Comparison of ENCODE assay signal across 30 cellular contexts in the genomic region with DNA sequence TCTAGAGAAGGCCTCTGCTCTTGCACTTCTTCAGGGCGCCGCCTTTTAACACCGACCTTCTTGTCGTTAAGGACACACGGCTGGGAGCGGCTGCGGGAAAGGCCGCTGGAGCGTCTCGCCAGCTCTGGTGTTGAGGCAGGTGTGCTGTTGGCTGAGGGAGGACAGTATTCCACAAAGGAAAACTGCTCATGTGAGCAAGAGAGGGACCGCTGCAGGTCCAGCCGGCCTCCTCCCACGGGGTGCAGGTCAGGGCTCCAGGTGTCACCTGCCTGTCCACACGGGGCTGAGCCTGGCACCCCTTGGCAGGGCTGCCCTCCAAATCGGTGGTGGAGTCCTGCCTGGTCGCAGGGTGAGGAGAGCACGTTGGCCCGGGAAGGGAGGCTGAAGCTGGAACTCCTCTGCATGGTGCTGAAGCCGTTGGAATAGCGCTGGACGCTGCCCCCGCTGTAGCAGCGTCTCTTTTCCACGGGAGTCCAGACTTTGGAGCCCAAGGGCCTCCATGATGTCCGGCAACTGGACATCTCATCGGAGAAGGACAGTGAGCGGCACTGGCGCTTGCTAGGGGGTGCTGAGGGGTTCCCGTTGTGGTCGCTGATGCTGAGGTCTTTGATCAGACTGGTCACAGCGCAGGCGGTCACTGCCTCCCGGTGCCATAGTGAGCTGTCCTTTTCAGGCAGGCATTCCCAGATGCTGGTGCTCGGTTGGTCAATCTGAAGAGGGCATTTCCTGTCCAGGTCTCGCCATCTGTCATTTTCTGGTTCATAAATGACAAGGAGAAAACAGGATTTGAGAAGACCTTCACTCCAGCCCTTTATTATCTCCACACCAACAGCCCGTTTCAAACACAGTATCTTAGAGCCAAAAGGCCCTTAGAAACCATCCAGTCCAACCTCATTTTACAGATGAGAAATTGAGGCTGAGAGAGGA.
DNase-seq lines count a peak whose midpoint lies in the region; ATAC-seq and TF ChIP-seq lines count a peak whose summit lies in the region.
"Had no signal": no experiment of that assay in that cellular context is flagged by ENCODE, and none has a peak within 500 bp of the region (broad histone marks: within the 10 kb centered on the region; RNA-seq: fewer than 3 reads in every experiment).

No MANE protein-coding gene starts in this region.

- peaks cover 4% of the 10 kb centered on the region for H3K79me1 ChIP-seq in neuronal stem cell (ENCODE audit: low read depth, low read length)

- no peak overlapping the region for H2BK15ac ChIP-seq in neuronal stem cell (ENCODE audit: low read length)

- H3K27me3 ChIP-seq in neuronal stem cell (ENCODE audit: control insufficient read depth in 3 of 3, insufficient read depth in 3 of 3, low read depth in 1 of 3, low read length in 3 of 3) (no peaks in the 10 kb centered on the region), tibial nerve (no peaks in the 10 kb centered on the region)
- H3K27me3 ChIP-seq: stomach had no signal

- TF ChIP-seq POLR2A in tibial nerve (IDR thresholded peaks at IDR 0.05), result no peak

- no peaks in the 10 kb centered on the region for H3K27me3 Mint-ChIP-seq in activated T-cell treated with anti-CD3 and anti-CD28 coated beads, Interleukin-2, amount 50 U/mL, for 72 hours (ENCODE audit: low read depth)
- H3K27me3 Mint-ChIP-seq: activated naive CD8-positive, alpha-beta T cell treated with anti-CD3 and anti-CD28 coated beads, Interleukin-2, amount 10 ng/mL, durations not matched to agents 7 days and 5 days; IgD-negative memory B cell had no signal

- H3K36me3 ChIP-seq in neuronal stem cell (replicated peaks in 1 of 2; ENCODE audit: control insufficient read depth in 2 of 2, insufficient read depth in 2 of 2, low read length in 2 of 2) (peaks cover 13 to 70% of the 10 kb centered on the region in 2 donors), tibial nerve (peaks cover 0 to 20% (median 0%) of the 10 kb centered on the region in 3 donors)

- no peak overlapping the region for H3K4me3 Mint-ChIP-seq in activated T-cell treated with anti-CD3 and anti-CD28 coated beads, Interleukin-2, amount 50 U/mL, for 72 hours
- H3K4me3 Mint-ChIP-seq: activated naive CD8-positive, alpha-beta T cell treated with anti-CD3 and anti-CD28 coated beads, Interleukin-2, amount 10 ng/mL, durations not matched to agents 7 days and 5 days; GM23338; natural killer cell had no signal

- H4K91ac ChIP-seq in neuronal stem cell (ENCODE audit: low read depth, low read length, poor library complexity), result no peak overlapping the region

- no peak overlapping the region for H3K9ac ChIP-seq in neuronal stem cell (ENCODE audit: low read depth, low read length, poor library complexity)

- intact Hi-C loops in Right ventricle myocardium inferior (cut with DNase I), result no loop called here
- intact Hi-C loops in left cardiac atrium (cut with DNase I), result loop anchor here in 1 of 2 donors (10.0 kb wide), 1 partner anchor 53 kb away; no protein-coding TSS in a partner anchor

- WGBS in neuronal stem cell (ENCODE audit: extremely low coverage in 2 of 2, insufficient read length in 2 of 2, insufficient replicate concordance in 1 of 2), 2 donors, result no CpG with 5 or more reads among the region's 36 CpGs
- 92 to 93% methylated on average over 33 to 36 of the region's 36 CpGs for WGBS in tibial nerve, 2 donors

- TF ChIP-seq CTCF in tibial nerve (IDR thresholded peaks at IDR 0.05), result no peak
- TF ChIP-seq CTCF in GM20000 (IDR thresholded peaks at IDR 0.05; ENCODE audit: extremely low read depth, missing control alignments), result no peak

- peak; percentile 30 for DNase-seq in Right ventricle myocardium inferior (ENCODE audit: missing footprints)
- no peak for DNase-seq in left cardiac atrium
- no peak for DNase-seq in neuronal stem cell (ENCODE audit: low spot score)
- no peak for DNase-seq in tibial nerve (ENCODE audit: low spot score in 2 of 2)
- DNase-seq in activated T-cell treated with anti-CD3 and anti-CD28 coated beads, Interleukin-2, amount 50 U/mL, for 72 hours, result no peak
- no peak for DNase-seq in GM20000 (ENCODE audit: low spot score)
- DNase-seq: activated CD4-positive, alpha-beta T cell treated with anti-CD3 and anti-CD28 coated beads for 48 hours; activated CD8-positive, alpha-beta memory T cell treated with anti-CD3 and anti-CD28 coated beads for 24 hours; activated effector memory CD4-positive, alpha-beta T cell treated with Interleukin-2 at 50 U/mL for 16 hours; activated naive CD8-positive, alpha-beta T cell treated with anti-CD3 and anti-CD28 coated beads, Interleukin-2, amount 10 ng/mL, durations not matched to agents 7 days and 5 days; activated T-cell treated with anti-CD3 and anti-CD28 coated beads for 4 hours; central memory CD4-positive, alpha-beta T cell; foreskin fibroblast; head of caudate nucleus; natural killer cell; NCI-H146; NCI-H748 treated with DMSO at 0.1 percent for 48 hours; stimulated activated CD4-positive, alpha-beta T cell treated with anti-CD3 and anti-CD28 coated beads, Interleukin-1b, Interleukin-23, amount 100 ng/mL, for 48 hours; stimulated activated CD8-positive, alpha-beta memory T cell treated with anti-CD3 and anti-CD28 coated beads, Interleukin-4, amount 100 ng/mL, for 48 hours; stomach; trophoblast cell had no signal

- peak overlapping the region; percentile 50 for H3K27ac ChIP-seq in angular gyrus (ENCODE audit: low read depth, low read length)
- no peak overlapping the region for H3K27ac ChIP-seq in neuronal stem cell (replicated peaks; ENCODE audit: low read length)
- peak overlapping the region in 3 of 4 donors; percentile 61 to 95 (median 93) for H3K27ac ChIP-seq in tibial nerve
- H3K27ac ChIP-seq: 22Rv1, C4-2B had no signal

- H3K36me3 Mint-ChIP-seq in activated T-cell treated with anti-CD3 and anti-CD28 coated beads, Interleukin-2, amount 50 U/mL, for 72 hours (ENCODE audit: insufficient read depth in 2 of 2), result peaks cover 4 to 36% of the 10 kb centered on the region in 2 donors

- H3K4me3 ChIP-seq in neuronal stem cell (ENCODE audit: low read length in 2 of 2), result no peak overlapping the region
- H3K4me3 ChIP-seq in tibial nerve, result no peak overlapping the region
- H3K4me3 ChIP-seq: GM23338, lung, smooth muscle cell, stomach had no signal

- no peak overlapping the region for H4K8ac ChIP-seq in neuronal stem cell (ENCODE audit: low read depth, low read length)

- H3K27ac Mint-ChIP-seq in activated T-cell treated with anti-CD3 and anti-CD28 coated beads, Interleukin-2, amount 50 U/mL, for 72 hours, result no peak overlapping the region
- H3K27ac Mint-ChIP-seq: activated naive CD8-positive, alpha-beta T cell treated with anti-CD3 and anti-CD28 coated beads, Interleukin-2, amount 10 ng/mL, durations not matched to agents 7 days and 5 days; GM23338 had no signal

- no peak overlapping the region for H2BK120ac ChIP-seq in neuronal stem cell (ENCODE audit: low read depth, low read length)

- H2BK5ac ChIP-seq in neuronal stem cell (ENCODE audit: low read length), result no peak overlapping the region

- H3K4me2 ChIP-seq in neuronal stem cell (ENCODE audit: insufficient read depth, low read length, poor library complexity, severe bottlenecking), result no peak overlapping the region
- H3K4me2 ChIP-seq: GM23338, smooth muscle cell had no signal

- no peak overlapping the region for H2AK5ac ChIP-seq in neuronal stem cell (ENCODE audit: low read depth, low read length)

- no peak overlapping the region for H2BK12ac ChIP-seq in neuronal stem cell (ENCODE audit: low read length)

- peaks cover 13 to 17% of the 10 kb centered on the region in 2 donors for H3K4me1 ChIP-seq in neuronal stem cell (ENCODE audit: control insufficient read depth in 2 of 2, insufficient read depth in 1 of 2, low read depth in 1 of 2, low read length in 2 of 2)
- peaks cover 4 to 100% (median 78%) of the 10 kb centered on the region in 4 donors for H3K4me1 ChIP-seq in tibial nerve

- H2AFZ ChIP-seq in neuronal stem cell (ENCODE audit: low read length), result no peak overlapping the region
- H2AFZ ChIP-seq: GM23338 had no signal

- peak overlapping the region; percentile 11 for H3K18ac ChIP-seq in neuronal stem cell (ENCODE audit: low read length)

- no peaks in the 10 kb centered on the region for H3K9me3 ChIP-seq in neuronal stem cell (replicated peaks in 1 of 2; ENCODE audit: control insufficient read depth in 2 of 2, insufficient read depth in 1 of 2, low read depth in 1 of 2, low read length in 2 of 2)
- no peaks in the 10 kb centered on the region for H3K9me3 ChIP-seq in tibial nerve
- H3K9me3 ChIP-seq: stomach had no signal

- H3K23ac ChIP-seq in neuronal stem cell (ENCODE audit: low read depth, low read length, poor library complexity), result peak overlapping the region; percentile 58

- H3K4me1 Mint-ChIP-seq in activated T-cell treated with anti-CD3 and anti-CD28 coated beads, Interleukin-2, amount 50 U/mL, for 72 hours (ENCODE audit: low read depth), result peaks cover 69% of the 10 kb centered on the region

- H3K4ac ChIP-seq in neuronal stem cell (ENCODE audit: low read length), result no peak overlapping the region

- H3K9me3 Mint-ChIP-seq in activated T-cell treated with anti-CD3 and anti-CD28 coated beads, Interleukin-2, amount 50 U/mL, for 72 hours, result no peaks in the 10 kb centered on the region
- H3K9me3 Mint-ChIP-seq: activated naive CD8-positive, alpha-beta T cell treated with anti-CD3 and anti-CD28 coated beads, Interleukin-2, amount 10 ng/mL, durations not matched to agents 7 days and 5 days; GM23338; IgD-negative memory B cell; natural killer cell had no signal

- H3K14ac ChIP-seq in neuronal stem cell (ENCODE audit: low read length), result no peak overlapping the region

- TF ChIP-seq EP300 in tibial nerve (IDR thresholded peaks at IDR 0.05), result no peak

- ATAC-seq in Right ventricle myocardium inferior (no peak), left cardiac atrium (no peak), HG03439 (IDR thresholded peaks at IDR 0.05; ENCODE audit: unreplicated experiment) (no peak)
- ATAC-seq in activated T-cell treated with anti-CD3 and anti-CD28 coated beads, Interleukin-2, amount 50 U/mL, for 72 hours (replicated peaks in 1 of 2), result no peak
- ATAC-seq: esophagus mucosa, GM23338, natural killer cell had no signal
